ENCODE assay signal across 9 cellular contexts in genomic region chr7:5223646-5224340, GRCh38.
"Had no signal": no experiment of that assay in that cellular context is flagged by ENCODE, and none has a peak within 500 bp of the region (broad histone marks: within the 10 kb centered on the region; RNA-seq: fewer than 3 reads in every experiment).

No MANE protein-coding gene starts in this region.

- H3K27ac ChIP-seq: gastroesophageal sphincter had no signal

- H3K4me3 Mint-ChIP-seq: activated naive CD8-positive, alpha-beta T cell treated with anti-CD3 and anti-CD28 coated beads, Interleukin-2, amount 50 U/mL, for 24 hours; activated T-cell treated with anti-CD3 and anti-CD28 coated beads, Interleukin-2, amount 50 U/mL, for 4 hours; natural killer cell; T-helper 2 cell treated with Interferon-gamma antibody and Interleukin-4, amounts not matched to agents 5 μg/mL and 100 μg/mL, for 36 hours had no signal

- ATAC-seq: activated CD4-positive, CD25-positive, alpha-beta regulatory T cell treated with anti-CD3 and anti-CD28 coated beads, Interleukin-2, amount 50 U/mL, for 24 hours; activated naive CD8-positive, alpha-beta T cell treated with anti-CD3 and anti-CD28 coated beads, Interleukin-2, amount 50 U/mL, for 24 hours; activated T-cell treated with anti-CD3 and anti-CD28 coated beads, Interleukin-2, amount 50 U/mL, for 4 hours; gastroesophageal sphincter; natural killer cell had no signal

- H3K27me3 ChIP-seq: gastroesophageal sphincter had no signal

- H3K4me1 ChIP-seq: gastroesophageal sphincter had no signal

- H3K9me3 ChIP-seq: gastroesophageal sphincter had no signal

- H3K27me3 Mint-ChIP-seq: activated naive CD8-positive, alpha-beta T cell treated with anti-CD3 and anti-CD28 coated beads, Interleukin-2, amount 50 U/mL, for 24 hours had no signal

- H3K27ac Mint-ChIP-seq: activated naive CD8-positive, alpha-beta T cell treated with anti-CD3 and anti-CD28 coated beads, Interleukin-2, amount 50 U/mL, for 24 hours; T-helper 2 cell treated with Interferon-gamma antibody and Interleukin-4, amounts not matched to agents 5 μg/mL and 100 μg/mL, for 36 hours had no signal

- H3K9me3 Mint-ChIP-seq: activated naive CD8-positive, alpha-beta T cell treated with anti-CD3 and anti-CD28 coated beads, Interleukin-2, amount 50 U/mL, for 24 hours; activated T-cell treated with anti-CD3 and anti-CD28 coated beads, Interleukin-2, amount 50 U/mL, for 4 hours; natural killer cell; T-helper 2 cell treated with Interferon-gamma antibody and Interleukin-4, amounts not matched to agents 5 μg/mL and 100 μg/mL, for 36 hours had no signal

- DNase-seq: activated gamma-delta T cell; activated naive CD8-positive, alpha-beta T cell treated with anti-CD3 and anti-CD28 coated beads, Interleukin-2, amount 50 U/mL, for 24 hours; activated T-cell treated with anti-CD3 and anti-CD28 coated beads, Interleukin-2, amount 50 U/mL, for 4 hours; kidney glomerular epithelial cell; natural killer cell; stimulated activated CD4-positive, alpha-beta T cell treated with anti-CD3 and anti-CD28 coated beads, Interleukin-4, amount 100 ng/mL, for 24 hours had no signal
